In the genomic region with DNA sequence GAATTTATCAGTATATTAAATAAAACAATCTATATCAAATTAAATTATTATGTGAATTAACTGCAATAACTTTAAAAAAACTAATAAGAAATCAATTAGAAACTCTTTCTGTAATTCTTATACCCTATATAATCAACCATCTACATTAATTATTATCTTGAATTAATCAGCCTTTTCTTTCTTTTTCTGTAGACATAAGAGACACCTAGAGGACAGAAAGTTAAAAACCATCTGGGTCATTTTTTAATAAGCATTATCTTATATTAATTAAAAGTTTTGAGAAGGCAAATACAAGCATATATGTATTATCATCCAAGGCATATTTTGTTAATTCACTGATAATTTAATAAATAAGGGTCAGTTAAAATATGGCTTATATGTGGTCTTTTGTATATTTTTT, we compare ENCODE assay signal across 2 cellular contexts.
TF ChIP-seq lines count a peak whose summit lies in the region.

No MANE protein-coding gene starts in this region.

TF ChIP-seq in A549, 52 proteins besides CTCF, POLR2A, EP300 and RAD21 (continued from another document):
- TF ChIP-seq MYC (IDR thresholded peaks at IDR 0.05; ENCODE audit: borderline replicate concordance, low read length) = no peak

TF ChIP-seq in HepG2, 621 proteins besides CTCF, POLR2A, EP300 and RAD21 (continued from another document):
- TF ChIP-seq ZNF281 (CRISPR knock-in tag; IDR thresholded peaks at IDR 0.05; ENCODE audit: borderline replicate concordance) = no peak
